1 cellular context compared by ENCODE assay signal in genomic region chr2:222427606-222428320, GRCh38.
TF ChIP-seq lines count a peak whose summit lies in the region.

No MANE protein-coding gene starts in this region.

TF ChIP-seq in GM12878, 131 proteins besides CTCF, POLR2A, EP300 and RAD21 (continued from another document and continues in another):
- TF ChIP-seq ZNF217 (IDR thresholded peaks at IDR 0.05) (0 out of 2 replicates have a peak, but pooled peaks have one; percentile 52), RELA (IDR thresholded peaks at IDR 0.05; ENCODE audit: borderline replicate concordance, partially characterized antibody) (no peak), RBBP5 (conservative IDR thresholded peaks at IDR 0.05) (no peak), ZNF274 (IDR thresholded peaks at IDR 0.05; ENCODE audit: insufficient read depth, insufficient read length) (no peak), MTA3 (IDR thresholded peaks at IDR 0.05; ENCODE audit: borderline replicate concordance, low read length) (no peak), ZNF622 (IDR thresholded peaks at IDR 0.05) (no peak), PBX3 (IDR thresholded peaks at IDR 0.05; ENCODE audit: insufficient replicate concordance, low read depth, low read length) (peak; percentile 16), POU2F2 (IDR thresholded peaks at IDR 0.05; ENCODE audit: borderline replicate concordance, low read depth, low read length) (no peak), ELK1 (IDR thresholded peaks at IDR 0.05; ENCODE audit: low read depth, low read length) (no peak), BHLHE40 (IDR thresholded peaks at IDR 0.05; ENCODE audit: borderline replicate concordance in 1 of 2, low read depth in 2 of 2, low read length in 1 of 2) (peak; percentile 31 to 45; a peak in 1 of 4 replicates), SIN3A (IDR thresholded peaks at IDR 0.05; ENCODE audit: low read depth, low read length) (no peak), TBL1XR1 (IDR thresholded peaks at IDR 0.05; ENCODE audit: low read depth, low read length) (no peak), RELB (IDR thresholded peaks at IDR 0.05; ENCODE audit: low read depth) (0 out of 2 replicates have a peak, but pooled peaks have one; percentile 29), BACH1 (IDR thresholded peaks at IDR 0.05; ENCODE audit: borderline replicate concordance) (no peak), PML (IDR thresholded peaks at IDR 0.05; ENCODE audit: low read length) (no peak), YY1 (IDR thresholded peaks at IDR 0.05; ENCODE audit: low read depth, low read length) (peak; percentile 85), NKRF (conservative IDR thresholded peaks at IDR 0.05) (peak; percentile 20; the same call in 1 of the 2 replicates), JUND (IDR thresholded peaks at IDR 0.05; ENCODE audit: low read depth, low read length) (no peak), EED (IDR thresholded peaks at IDR 0.05; ENCODE audit: low read depth) (no peak), MEF2B (IDR thresholded peaks at IDR 0.05; ENCODE audit: partially characterized antibody, poor library complexity, severe bottlenecking) (peak; percentile 27), LARP7 (IDR thresholded peaks at IDR 0.05) (no peak), IKZF1 (conservative IDR thresholded peaks at IDR 0.05) (peak; percentile 75), GABPA (IDR thresholded peaks at IDR 0.05; ENCODE audit: low read depth) (no peak), HDGF (IDR thresholded peaks at IDR 0.05) (no peak), HDAC2 (IDR thresholded peaks at IDR 0.05) (no peak), ASH2L (IDR thresholded peaks at IDR 0.05; ENCODE audit: borderline replicate concordance, low read depth) (no peak), DPF2 (IDR thresholded peaks at IDR 0.05) (peak; percentile 53; the same call in 1 of the 2 replicates), SMAD5 (IDR thresholded peaks at IDR 0.05; ENCODE audit: low read depth) (no peak), CBX3 (IDR thresholded peaks at IDR 0.05; ENCODE audit: borderline replicate concordance, low read depth) (no peak), TAF1 (IDR thresholded peaks at IDR 0.05; ENCODE audit: borderline replicate concordance, low read depth, low read length) (no peak), HDAC6 (IDR thresholded peaks at IDR 0.05; ENCODE audit: unreplicated experiment) (no peak), NFIC (IDR thresholded peaks at IDR 0.05; ENCODE audit: low read depth, low read length) (peak; percentile 48), NR2C2 (IDR thresholded peaks at IDR 0.05; ENCODE audit: borderline replicate concordance, control insufficient read depth, insufficient read length, low read depth) (no peak), ETV6 (conservative IDR thresholded peaks at IDR 0.05 in 1 of 2, IDR thresholded peaks at IDR 0.05 in 1 of 2; ENCODE audit: borderline replicate concordance in 1 of 2, low read depth in 1 of 2) (no peak), PAX5 (IDR thresholded peaks at IDR 0.05; ENCODE audit: borderline replicate concordance, low read depth, low read length) (peak; percentile 38; the same call in 1 of the 2 replicates), ZNF687 (IDR thresholded peaks at IDR 0.05) (peak; percentile 48), CUX1 (IDR thresholded peaks at IDR 0.05; ENCODE audit: insufficient replicate concordance, low read depth, low read length) (no peak), WRNIP1 (IDR thresholded peaks at IDR 0.05; ENCODE audit: borderline replicate concordance, low read depth, low read length) (no peak), SMAD1 (IDR thresholded peaks at IDR 0.05; ENCODE audit: low read depth, partially characterized antibody) (no peak), PKNOX1 (IDR thresholded peaks at IDR 0.05) (no peak), CREM (IDR thresholded peaks at IDR 0.05; ENCODE audit: low read depth) (peak; percentile 27; the same call in 1 of the 2 replicates), ATF2 (IDR thresholded peaks at IDR 0.05; ENCODE audit: low read length) (peak; percentile 59; the same call in 1 of the 2 replicates), SKIL (IDR thresholded peaks at IDR 0.05; ENCODE audit: low read depth, poor library complexity, severe bottlenecking) (peak; percentile 64)
